26 cellular contexts compared by ENCODE assay signal in genomic region chr20:15396026-15396425, GRCh38.
DNase-seq lines count a peak whose midpoint lies in the region; ATAC-seq, FAIRE-seq and TF ChIP-seq lines count a peak whose summit lies in the region.
"Had no signal": no experiment of that assay in that cellular context is flagged by ENCODE, and none has a peak within 500 bp of the region (broad histone marks: within the 10 kb centered on the region; RNA-seq: fewer than 3 reads in every experiment).

No MANE protein-coding gene starts in this region.

- H3K27me3 Mint-ChIP-seq in mesothelial cell of epicardium (ENCODE audit: low read depth), result no peaks in the 10 kb centered on the region
- H3K27me3 Mint-ChIP-seq: CD4-positive, CD25-positive, alpha-beta regulatory T cell had no signal

- peaks cover 5% of the 10 kb centered on the region for H3K4me1 Mint-ChIP-seq in mesothelial cell of epicardium
- H3K4me1 Mint-ChIP-seq: CD4-positive, CD25-positive, alpha-beta regulatory T cell; CD8-positive, alpha-beta memory T cell had no signal

- TF ChIP-seq CTCF in bronchial epithelial cell (IDR thresholded peaks at IDR 0.05; ENCODE audit: insufficient read depth, low read length, severe bottlenecking) (no peak), foreskin keratinocyte (conservative IDR thresholded peaks at IDR 0.05) (no peak), mesothelial cell of epicardium (IDR thresholded peaks at IDR 0.05; ENCODE audit: unreplicated experiment) (no peak)

- H3K4me1 ChIP-seq in foreskin keratinocyte, result peaks cover 3% of the 10 kb centered on the region
- H3K4me1 ChIP-seq: BE2C had no signal

- peak; percentile 98 for ATAC-seq in foreskin keratinocyte
- no peak for ATAC-seq in HG03378 (IDR thresholded peaks at IDR 0.05; ENCODE audit: unreplicated experiment)
- ATAC-seq: HCT116, K562 had no signal

- H3K27me3 ChIP-seq in bronchial epithelial cell (ENCODE audit: control insufficient read depth, insufficient read depth, low read length), result no peaks in the 10 kb centered on the region
- no peaks in the 10 kb centered on the region for H3K27me3 ChIP-seq in foreskin keratinocyte
- H3K27me3 ChIP-seq: BE2C had no signal

- no peak overlapping the region for H3K27ac Mint-ChIP-seq in mesothelial cell of epicardium
- H3K27ac Mint-ChIP-seq: CD4-positive, CD25-positive, alpha-beta regulatory T cell; CD8-positive, alpha-beta memory T cell; HFFc6 had no signal

- no peak overlapping the region for H3K27ac ChIP-seq in foreskin keratinocyte

- no peak for FAIRE-seq in bronchial epithelial cell (lab: Jason Lieb, UNC)
- FAIRE-seq: G401.6, GM12892, HTR-8/SVneo, K562 had no signal

- peaks cover 9% of the 10 kb centered on the region for H3K9me3 Mint-ChIP-seq in mesothelial cell of epicardium

- H3K4me3 ChIP-seq in bronchial epithelial cell (ENCODE audit: low read depth, low read length), result no peak overlapping the region
- H3K4me3 ChIP-seq: K562 had no signal

- H3K4me3 Mint-ChIP-seq in mesothelial cell of epicardium, result no peak overlapping the region
- H3K4me3 Mint-ChIP-seq: CD4-positive, CD25-positive, alpha-beta regulatory T cell; CD8-positive, alpha-beta memory T cell; HFFc6 had no signal

- H3K36me3 ChIP-seq in bronchial epithelial cell (ENCODE audit: control insufficient read depth, insufficient read depth, low read length), result no peaks in the 10 kb centered on the region
- H3K36me3 ChIP-seq: BE2C had no signal

- DNase-seq in A172 (ENCODE audit: low spot score) (peak; percentile 42), HT1080 (ENCODE audit: low read depth) (peak; percentile 28), bronchial epithelial cell (ENCODE audit: low read depth) (peak; percentile 90), foreskin keratinocyte (peak; percentile 49 to 76), mesothelial cell of epicardium (ENCODE audit: low spot score in 2 of 2, unreplicated experiment in 2 of 2) (no peak), hippocampal formation (lab: John Stamatoyannopoulos, UW) (no peak), NCI-H187 (lab: John Stamatoyannopoulos, UW) (no peak)
- DNase-seq: 8988T; ACHN; BE2C; C1 segment of cervical spinal cord; CD4-positive, CD25-positive, alpha-beta regulatory T cell; CD8-positive, alpha-beta memory T cell; COR-L47; DMS 273 treated with DMSO at 0.1 percent for 48 hours; DMS53; GOT3; H7; HFFc6; IMR-90 had no signal

- H3K36me3 Mint-ChIP-seq in mesothelial cell of epicardium, result no peaks in the 10 kb centered on the region
- H3K36me3 Mint-ChIP-seq: CD4-positive, CD25-positive, alpha-beta regulatory T cell; CD8-positive, alpha-beta memory T cell had no signal

Comparison
In these comparisons a context has a peak if more than half of its experiments do, and no peak if none do; other contexts are left out.
1. DNase-seq: peak in A172 (single experiment), HT1080 (single experiment), bronchial epithelial cell (single experiment) and foreskin keratinocyte (2 of 2); none in mesothelial cell of epicardium (0 of 2), hippocampal formation (0 of 2) and NCI-H187 (0 of 2).